ENCODE assay signal across 9 cellular contexts in genomic region chr21:43331962-43332458, GRCh38.
DNase-seq lines count a peak whose midpoint lies in the region; ATAC-seq and TF ChIP-seq lines count a peak whose summit lies in the region.
"Had no signal": no experiment of that assay in that cellular context is flagged by ENCODE, and none has a peak within 500 bp of the region (broad histone marks: within the 10 kb centered on the region; RNA-seq: fewer than 3 reads in every experiment).

No MANE protein-coding gene starts in this region.

- H3K9me3 Mint-ChIP-seq in endodermal cell (no peaks in the 10 kb centered on the region), mesothelial cell of epicardium (no peaks in the 10 kb centered on the region)

- no peak overlapping the region for H3K4me3 ChIP-seq in MG63
- H3K4me3 ChIP-seq in endodermal cell (ENCODE audit: low read length): no peak overlapping the region

- ATAC-seq in HG03457 (IDR thresholded peaks at IDR 0.05; ENCODE audit: unreplicated experiment): no peak

- H3K27ac ChIP-seq in endodermal cell (ENCODE audit: low read depth, low read length): peak overlapping the region; percentile 38

- peaks cover 19% of the 10 kb centered on the region for H3K4me1 Mint-ChIP-seq in endodermal cell
- peaks cover 41% of the 10 kb centered on the region for H3K4me1 Mint-ChIP-seq in mesothelial cell of epicardium

- H3K9me3 ChIP-seq in MG63 (no peaks in the 10 kb centered on the region), endodermal cell (ENCODE audit: control insufficient read depth, low read length) (no peaks in the 10 kb centered on the region)

- H3K27me3 Mint-ChIP-seq in endodermal cell (ENCODE audit: insufficient read depth) (no peaks in the 10 kb centered on the region), mesothelial cell of epicardium (ENCODE audit: low read depth) (no peaks in the 10 kb centered on the region)

- no peaks in the 10 kb centered on the region for H3K36me3 ChIP-seq in MG63
- H3K36me3 ChIP-seq in endodermal cell (ENCODE audit: control insufficient read depth, insufficient read depth, low read length): no peaks in the 10 kb centered on the region

- no peak overlapping the region for H3K9ac ChIP-seq in endodermal cell (ENCODE audit: extremely low read depth, low read length, poor library complexity, severe bottlenecking)

- H3K36me3 Mint-ChIP-seq in endodermal cell (ENCODE audit: low read depth): no peaks in the 10 kb centered on the region
- H3K36me3 Mint-ChIP-seq in mesothelial cell of epicardium: no peaks in the 10 kb centered on the region

- peaks cover 12% of the 10 kb centered on the region for H3K4me1 ChIP-seq in endodermal cell (ENCODE audit: control insufficient read depth, insufficient read depth, low read length)

- 91 to 97% methylated on average over 11 to 14 of the region's 14 CpGs for WGBS in endodermal cell (ENCODE audit: insufficient coverage in 1 of 2, insufficient read length in 1 of 2), 2 experiments

- DNase-seq in A172 (ENCODE audit: low spot score): peak; percentile 89
- DNase-seq in MG63: peak; percentile 35
- no peak for DNase-seq in endodermal cell
- no peak for DNase-seq in mesothelial cell of epicardium (ENCODE audit: low spot score in 2 of 2, unreplicated experiment in 2 of 2)
- DNase-seq in AML-193 (lab: John Stamatoyannopoulos, UW): no peak
- no peak for DNase-seq in activated CD8-positive, alpha-beta memory T cell treated with anti-CD3 and anti-CD28 coated beads, Interleukin-2, amount 50 U/mL, for 48 hours
- DNase-seq in UCSD-AML1 (lab: John Stamatoyannopoulos, UW; ENCODE audit: unreplicated experiment): no peak

- H3K27me3 ChIP-seq in MG63 (no peaks in the 10 kb centered on the region), endodermal cell (ENCODE audit: control insufficient read depth, insufficient read depth, low read length, poor library complexity, severe bottlenecking) (no peaks in the 10 kb centered on the region)

- no peak overlapping the region for H3K27ac Mint-ChIP-seq in endodermal cell
- H3K27ac Mint-ChIP-seq in mesothelial cell of epicardium: peak overlapping the region; percentile 99
- H3K27ac Mint-ChIP-seq: dendritic cell treated with granulocyte-macrophage colony-stimulating factor and Interleukin-4, amounts not matched to agents 40 ng/mL and 50 ng/mL, for 4 days had no signal

- no peak for TF ChIP-seq CTCF in endodermal cell (conservative IDR thresholded peaks at IDR 0.05)
- TF ChIP-seq CTCF in mesothelial cell of epicardium (IDR thresholded peaks at IDR 0.05; ENCODE audit: unreplicated experiment): no peak

- H3K4me3 Mint-ChIP-seq in endodermal cell (no peak overlapping the region), mesothelial cell of epicardium (no peak overlapping the region)
- H3K4me3 Mint-ChIP-seq: dendritic cell treated with granulocyte-macrophage colony-stimulating factor and Interleukin-4, amounts not matched to agents 40 ng/mL and 50 ng/mL, for 4 days had no signal

Comparison
In these comparisons a context has a peak if more than half of its experiments do, and no peak if none do; other contexts are left out.
1. DNase-seq: peak in A172 (single experiment) and MG63 (single experiment); none in endodermal cell (single experiment), mesothelial cell of epicardium (0 of 2), AML-193 (0 of 2), activated CD8-positive, alpha-beta memory T cell treated with anti-CD3 and anti-CD28 coated beads, Interleukin-2, amount 50 U/mL, for 48 hours (single experiment) and UCSD-AML1 (single experiment).